8 cellular contexts compared by ENCODE assay signal in the genomic region with DNA sequence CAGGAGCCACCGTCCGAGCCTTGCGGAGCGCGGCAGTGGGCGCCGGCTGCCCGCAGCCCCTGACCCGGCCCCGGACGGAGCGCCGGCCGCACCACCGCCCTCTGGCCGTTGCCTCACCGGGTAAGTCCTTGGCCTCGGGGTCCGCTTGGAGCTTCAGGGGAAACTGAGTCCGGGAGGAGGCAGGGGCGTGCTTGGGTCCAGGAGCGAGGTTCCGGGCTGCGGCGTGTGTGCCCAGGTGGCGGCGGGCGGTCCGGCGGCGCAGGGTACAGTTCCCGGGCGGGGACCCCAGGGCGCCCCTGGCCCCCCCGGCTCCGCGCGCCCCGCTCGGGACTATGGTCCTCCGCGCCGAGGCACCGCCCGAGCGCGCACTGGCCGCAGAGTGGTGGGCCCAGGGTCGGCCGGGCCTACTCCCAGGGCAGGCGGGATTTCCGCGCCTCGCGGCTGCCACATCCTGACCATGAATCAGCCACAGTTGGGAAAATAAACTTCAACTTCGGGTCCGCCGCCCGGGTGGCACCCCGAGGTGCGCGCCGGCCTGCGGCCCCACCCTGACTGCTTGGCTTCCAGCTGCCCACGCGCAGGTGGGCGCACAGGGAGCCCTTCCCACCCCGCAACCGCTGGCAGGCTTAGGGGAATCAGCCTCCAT. TPM values are rescaled to one million over a fixed set of nuclear protein-coding genes. Genes with fewer than 3 reads are reported as not detected.
DNase-seq lines count a peak whose midpoint lies in the region; ATAC-seq and TF ChIP-seq lines count a peak whose summit lies in the region.

No MANE protein-coding gene starts in this region.

- H3K4me1 ChIP-seq in mammary epithelial cell (ENCODE audit: insufficient read depth, low read length) (peaks cover 74% of the 10 kb centered on the region), uterus (peaks cover 0 to 14% of the 10 kb centered on the region in 2 donors)

- DNase-seq in D341Med (ENCODE audit: low spot score) (peak; percentile 67), mammary epithelial cell (peak; percentile 30), lung microvascular endothelial cell (ENCODE audit: low read depth in 2 of 2) (peak; percentile 41 to 42), uterus (no peak), NCI-H2171 treated with DMSO at 0.1 percent for 48 hours (lab: John Stamatoyannopoulos, UW) (no peak)

- CTCF ChIA-PET in mammary epithelial cell (lab: Charles Lee; ENCODE audit: low non-redundant PET) = no interaction called here

- peak in 1 of 2 donors; percentile 29 for TF ChIP-seq POLR2A in uterus (IDR thresholded peaks at IDR 0.05)

- 2% methylated on average over 19 of the region's 69 CpGs for WGBS in mammary epithelial cell (ENCODE audit: low coverage, missing lambda C conversion rate)

- dilution Hi-C loops in mammary epithelial cell (cut with HindIII; ENCODE audit: low sequenced_read_pairs) = no loop called here

- H3K4me3 ChIP-seq in mammary epithelial cell (replicated peaks in 1 of 3; ENCODE audit: insufficient read depth in 1 of 3, low read depth in 2 of 3, low read length in 3 of 3) (peak overlapping the region; percentile 71 to 98 (median 89)), uterus (peak overlapping the region; percentile 46 to 80)

- BruUV-seq in mammary epithelial cell (replicated peaks; lab: Mats Ljungman, UMichigan) = TSS peak; percentile 47

- intact Hi-C loops in mammary epithelial cell (cut with micrococcal nuclease) = loop anchor here (2.0 kb wide), 2 partner anchors 19 to 39 kb away; no protein-coding TSS in a partner anchor
- intact Hi-C loops in uterus (cut with DNase I; ENCODE audit: low total_unique reads) = no loop called here

- ATAC-seq in GM18907 (IDR thresholded peaks at IDR 0.05; ENCODE audit: unreplicated experiment) (no peak), GM21786 (IDR thresholded peaks at IDR 0.05; ENCODE audit: unreplicated experiment) (no peak)

- H3K9ac ChIP-seq in mammary epithelial cell (ENCODE audit: insufficient read depth, low read length) = peak overlapping the region; percentile 81

- no peaks in the 10 kb centered on the region for H3K27me3 ChIP-seq in mammary epithelial cell (ENCODE audit: insufficient read depth, low read length)
- H3K27me3 ChIP-seq in uterus = no peaks in the 10 kb centered on the region

- H3K9me3 ChIP-seq in KOPT-K1 (ENCODE audit: insufficient read depth, low read length, poor library complexity, severe bottlenecking) = no peaks in the 10 kb centered on the region
- no peaks in the 10 kb centered on the region for H3K9me3 ChIP-seq in mammary epithelial cell (replicated peaks; ENCODE audit: insufficient read depth, low read length)
- H3K9me3 ChIP-seq in uterus = no peaks in the 10 kb centered on the region

- H3K27ac ChIP-seq in KOPT-K1 (ENCODE audit: low read depth, low read length, poor library complexity, severe bottlenecking) (peak overlapping the region; percentile 72), mammary epithelial cell (ENCODE audit: insufficient read depth, low read depth, low read length) (peak overlapping the region; percentile 61), uterus (peak overlapping the region; percentile 82 to 89)

- no peak for TF ChIP-seq CTCF in mammary epithelial cell (conservative IDR thresholded peaks at IDR 0.05 in 1 of 2, IDR thresholded peaks at IDR 0.05 in 1 of 2; ENCODE audit: extremely low read depth in 1 of 2, insufficient read depth in 1 of 2, low read depth in 1 of 2, low read length in 2 of 2)
- TF ChIP-seq CTCF in uterus (IDR thresholded peaks at IDR 0.05) = no peak

- H3K36me3 ChIP-seq in KOPT-K1 (ENCODE audit: insufficient read depth, low read length) = peaks cover 11% of the 10 kb centered on the region; the same call in 1 of the 2 replicates
- H3K36me3 ChIP-seq in mammary epithelial cell (ENCODE audit: insufficient read depth, low read length) = peaks cover 4% of the 10 kb centered on the region
- no peaks in the 10 kb centered on the region for H3K36me3 ChIP-seq in uterus

- peaks cover 53% of the 10 kb centered on the region for H3K79me2 ChIP-seq in mammary epithelial cell (ENCODE audit: insufficient read depth, low read length)

- in situ Hi-C loops in mammary epithelial cell (cut with MboI; ENCODE audit: low sequenced_read_pairs in 2 of 2) = no loop called here

- peak overlapping the region; percentile 50 for H2AFZ ChIP-seq in mammary epithelial cell (ENCODE audit: low read depth, low read length)

- H4K20me1 ChIP-seq in mammary epithelial cell (ENCODE audit: insufficient read depth, low read length) = peaks cover 9% of the 10 kb centered on the region

- peak overlapping the region; percentile 98 for H3K4me2 ChIP-seq in mammary epithelial cell (ENCODE audit: insufficient read depth, low read depth, low read length)

RNA-seq across cellular contexts. Expression of a gene that starts 0.3 kb away (rescaled TPM):
- 100 to 1,000 TPM in 1 of 2 donors, 10 to 100 TPM in 1; 65.7 to 125 TPM for total RNA-seq in mammary epithelial cell
- 64.5 TPM for polyA plus RNA-seq in mammary epithelial cell
- polyA minus RNA-seq in mammary epithelial cell = 52.1 TPM
- 22.2 and 23.2 TPM in 2 replicates for total RNA-seq in lung microvascular endothelial cell
- 10 to 100 TPM; 13.5 to 79.4 (median 44.6) TPM for total RNA-seq in uterus

RNA-seq across cellular contexts. Expression of a gene that starts 34.3 kb away (rescaled TPM):
- total RNA-seq in mammary epithelial cell (1 to 10 TPM; 1.5 to 3.8 TPM), lung microvascular endothelial cell (0.87 and 1.8 TPM in 2 replicates), uterus (10 to 100 TPM in 1 of 4 donors, 1 to 10 TPM in 1, not detected in 2; 7.0 to 11.7 TPM)
- polyA plus RNA-seq in mammary epithelial cell = 0.56 TPM
- not detected for polyA minus RNA-seq in mammary epithelial cell

Comparison
In these comparisons a context has a peak if more than half of its experiments do, and no peak if none do; other contexts are left out.
1. DNase-seq: peak in D341Med (single experiment), mammary epithelial cell (single experiment) and lung microvascular endothelial cell (2 of 2); none in uterus (0 of 2) and NCI-H2171 treated with DMSO at 0.1 percent for 48 hours (single experiment).
2. Peak in every context shown above with its lines, with median percentiles within 50 percentile points of each other: H3K27ac ChIP-seq.